Comparison of ENCODE assay signal across 8 cellular contexts in the genomic region with DNA sequence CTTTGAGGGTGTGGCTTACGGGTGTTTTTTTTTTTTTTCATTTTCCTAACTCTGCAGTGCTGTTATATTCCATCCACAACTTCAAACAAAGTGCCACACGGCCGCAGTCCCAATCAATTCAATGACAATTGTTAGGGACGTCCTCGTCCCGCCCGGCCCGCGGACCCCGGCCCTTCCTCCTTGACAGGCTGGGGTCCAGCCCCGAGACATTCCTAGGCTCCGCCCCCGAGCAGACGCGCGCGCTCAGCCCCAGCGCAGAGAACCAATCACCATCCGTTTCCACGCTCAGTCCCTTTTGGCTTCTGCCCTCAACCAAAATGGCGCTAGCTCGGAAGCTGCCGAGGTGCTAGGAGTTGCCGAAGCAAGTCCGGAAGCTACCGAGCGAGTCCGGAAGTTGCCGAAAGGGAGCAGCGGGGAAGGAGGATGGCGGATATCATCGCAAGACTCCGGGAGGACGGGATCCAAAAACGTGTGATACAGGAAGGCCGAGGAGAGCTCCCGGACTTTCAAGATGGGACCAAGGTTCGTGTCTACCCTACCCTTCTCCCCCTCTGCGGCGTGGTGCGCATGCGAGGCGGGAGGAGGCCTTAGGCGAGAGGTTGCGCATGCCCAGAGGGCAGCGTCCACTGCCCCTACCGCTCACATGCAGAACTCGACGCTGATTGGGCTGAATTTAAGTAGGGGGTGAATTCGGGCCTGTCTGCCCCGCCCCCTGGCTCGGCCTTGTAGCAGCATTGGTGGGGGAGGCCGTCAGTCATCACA. TPM values are rescaled to one million over a fixed set of nuclear protein-coding genes. Genes with fewer than 3 reads are reported as not detected.
DNase-seq lines count a peak whose midpoint lies in the region; ATAC-seq lines count a peak whose summit lies in the region.

A gene (plus strand): TSS at position 291 of the 762 bp plus-strand sequence. CDS start 133 bp downstream, at position 424.

- in situ Hi-C loops in Caki2 (cut with HindIII; ENCODE audit: low pct_unique_long_range_greater_than_20kb, low sequenced_read_pairs), result no loop called here

- peak within 1 kb of the TSS; percentile 80 for H3K4me3 Mint-ChIP-seq in activated CD8-positive, alpha-beta memory T cell treated with anti-CD3 and anti-CD28 coated beads, Interleukin-2, amount 10 ng/mL, durations not matched to agents 7 days and 5 days

- H2BK15ac ChIP-seq in mesendoderm (replicated peaks; ENCODE audit: low read depth), result no peak within 1 kb of the TSS

- no peaks in the 10 kb centered on the region for H3K79me2 ChIP-seq in mesendoderm (ENCODE audit: control insufficient read depth, insufficient read depth, low read length)

- no peak within 1 kb of the TSS for H3K18ac ChIP-seq in mesendoderm (ENCODE audit: low read length)

- no peak within 1 kb of the TSS for H4K8ac ChIP-seq in mesendoderm (ENCODE audit: low read depth, low read length)

- peak within 1 kb of the TSS; percentile 65 for H3K4me3 ChIP-seq in NT2/D1 (ENCODE audit: insufficient read length, low read depth)
- H3K4me3 ChIP-seq in endocrine pancreas (ENCODE audit: control insufficient read depth, insufficient read depth, low read length), result peak within 1 kb of the TSS; percentile 65
- H3K4me3 ChIP-seq in mesendoderm (ENCODE audit: low read length), result peak within 1 kb of the TSS; percentile 56

- H3K4me1 ChIP-seq in NT2/D1 (ENCODE audit: insufficient read depth, insufficient read length), result peaks cover 9% of the 10 kb centered on the region
- H3K4me1 ChIP-seq in endocrine pancreas (ENCODE audit: control insufficient read depth, insufficient read depth, low read length), result no peaks in the 10 kb centered on the region
- no peaks in the 10 kb centered on the region for H3K4me1 ChIP-seq in mesendoderm (ENCODE audit: control insufficient read depth, low read depth, low read length)

- H3K36me3 ChIP-seq in NT2/D1 (ENCODE audit: insufficient read depth, insufficient read length, low read length) (peaks cover 25% of the 10 kb centered on the region), endocrine pancreas (ENCODE audit: control insufficient read depth, insufficient read depth, low read length) (no peaks in the 10 kb centered on the region), mesendoderm (ENCODE audit: control insufficient read depth, insufficient read depth, low read length) (no peaks in the 10 kb centered on the region)

- peak; percentile 58 for ATAC-seq in GM21381 (IDR thresholded peaks at IDR 0.05; ENCODE audit: unreplicated experiment)
- peak; percentile 81 for ATAC-seq in activated CD8-positive, alpha-beta memory T cell treated with anti-CD3 and anti-CD28 coated beads, Interleukin-2, amount 10 ng/mL, durations not matched to agents 7 days and 5 days

- peaks cover 52% of the 10 kb centered on the region for H3K4me1 Mint-ChIP-seq in activated CD8-positive, alpha-beta memory T cell treated with anti-CD3 and anti-CD28 coated beads, Interleukin-2, amount 10 ng/mL, durations not matched to agents 7 days and 5 days

- peak within 1 kb of the TSS; percentile 81 for H3K9ac ChIP-seq in NT2/D1 (ENCODE audit: insufficient read length, low read depth)
- H3K9ac ChIP-seq in endocrine pancreas (ENCODE audit: control insufficient read depth, insufficient read depth, low read length), result peak within 1 kb of the TSS; percentile 65
- peak within 1 kb of the TSS; percentile 76 for H3K9ac ChIP-seq in mesendoderm (ENCODE audit: low read length)

- whole genome bisulfite sequencing in mesendoderm (ENCODE audit: extremely low coverage, insufficient coverage, low lambda C conversion rate), result no CpG with 5 or more reads among the region's 53 CpGs

- DNase-seq in Caki2 (ENCODE audit: low read depth) (peak; percentile 94), HUDEP-2 (lab: John Stamatoyannopoulos, UW; ENCODE audit: unreplicated experiment in 76 of 76) (peak; percentile 37 to 98 (median 95)), NT2/D1 (ENCODE audit: low read depth, low spot score) (peak; percentile 99), mesendoderm (peak; percentile 99)
- peak; percentile 99 for DNase-seq in activated CD8-positive, alpha-beta memory T cell treated with anti-CD3 and anti-CD28 coated beads, Interleukin-2, amount 10 ng/mL, durations not matched to agents 7 days and 5 days
- peak; percentile 90 for DNase-seq in stimulated activated CD8-positive, alpha-beta memory T cell treated with anti-CD3 and anti-CD28 coated beads, Interleukin-15, amount 100 ng/mL, for 1 hour (ENCODE audit: low read depth)

- H3K9me3 ChIP-seq in NT2/D1 (ENCODE audit: insufficient read depth, low read length), result peaks cover 16% of the 10 kb centered on the region
- no peaks in the 10 kb centered on the region for H3K9me3 ChIP-seq in endocrine pancreas (ENCODE audit: control insufficient read depth, low read length)

- no peak within 1 kb of the TSS for H3K23ac ChIP-seq in mesendoderm (ENCODE audit: low read length)

- no peaks in the 10 kb centered on the region for H3K9me3 Mint-ChIP-seq in activated CD8-positive, alpha-beta memory T cell treated with anti-CD3 and anti-CD28 coated beads, Interleukin-2, amount 10 ng/mL, durations not matched to agents 7 days and 5 days (ENCODE audit: low read depth)

- H3K4me2 ChIP-seq in mesendoderm (ENCODE audit: low read length), result peak within 1 kb of the TSS; percentile 62

- no peak within 1 kb of the TSS for H2BK5ac ChIP-seq in mesendoderm (ENCODE audit: low read length)

- H3K27me3 ChIP-seq in NT2/D1 (ENCODE audit: insufficient read depth, insufficient read length), result no peaks in the 10 kb centered on the region
- H3K27me3 ChIP-seq in endocrine pancreas (ENCODE audit: control insufficient read depth, insufficient read depth, low read length), result no peaks in the 10 kb centered on the region
- H3K27me3 ChIP-seq in mesendoderm (ENCODE audit: insufficient read depth, low read length, poor library complexity), result no peaks in the 10 kb centered on the region

- H3K27ac ChIP-seq in mesendoderm (ENCODE audit: low read depth, low read length), result no peak within 1 kb of the TSS

- no peak within 1 kb of the TSS for H3K4ac ChIP-seq in mesendoderm (ENCODE audit: low read depth, low read length)

- peak within 1 kb of the TSS; percentile 99 for H3K27ac Mint-ChIP-seq in activated CD8-positive, alpha-beta memory T cell treated with anti-CD3 and anti-CD28 coated beads, Interleukin-2, amount 10 ng/mL, durations not matched to agents 7 days and 5 days

- no peak within 1 kb of the TSS for H2BK120ac ChIP-seq in mesendoderm (ENCODE audit: low read depth, low read length)

- H2AK5ac ChIP-seq in mesendoderm (ENCODE audit: low read length), result no peak within 1 kb of the TSS

- peaks cover 1% of the 10 kb centered on the region for H3K79me1 ChIP-seq in mesendoderm (ENCODE audit: low read length)

- peaks cover 24% of the 10 kb centered on the region for H3K36me3 Mint-ChIP-seq in activated CD8-positive, alpha-beta memory T cell treated with anti-CD3 and anti-CD28 coated beads, Interleukin-2, amount 10 ng/mL, durations not matched to agents 7 days and 5 days

- peaks cover 4% of the 10 kb centered on the region for H3K27me3 Mint-ChIP-seq in activated CD8-positive, alpha-beta memory T cell treated with anti-CD3 and anti-CD28 coated beads, Interleukin-2, amount 10 ng/mL, durations not matched to agents 7 days and 5 days

- CTCF ChIA-PET in activated CD8-positive, alpha-beta memory T cell treated with anti-CD3 and anti-CD28 coated beads, Interleukin-2, amount 10 ng/mL, durations not matched to agents 7 days and 5 days (lab: Charles Lee), result interaction anchor here (0.7 to 3.0 kb wide), 6 partner anchors 10 to 81 kb away, joined by 3 to 16 read pairs (median 8); a partner anchor contains a TSS

- peak within 1 kb of the TSS; percentile 90 for H3K56ac ChIP-seq in mesendoderm (ENCODE audit: low read length)

- no peak within 1 kb of the TSS for H4K5ac ChIP-seq in mesendoderm (ENCODE audit: low read length)

RNA-seq across cellular contexts. Expression of the gene that starts here (rescaled TPM):
- 91.4 and 117 TPM in 2 replicates for total RNA-seq in Caki2 (2014; rRNA removed; shearing (Covaris generic); ENCODE audit: low replicate concordance)
- total RNA-seq in activated CD8-positive, alpha-beta memory T cell treated with anti-CD3 and anti-CD28 coated beads, Interleukin-2, amount 10 ng/mL, durations not matched to agents 7 days and 5 days, result 100 to 1,000 TPM; 168 to 178 TPM
- polyA plus RNA-seq in mesendoderm (2013, experiment 1 of 2), result 14.4 TPM
- polyA plus RNA-seq in mesendoderm (2013, experiment 2 of 2), result 14.2 TPM
